Comparison of ENCODE assay signal across 15 cellular contexts in the genomic region with DNA sequence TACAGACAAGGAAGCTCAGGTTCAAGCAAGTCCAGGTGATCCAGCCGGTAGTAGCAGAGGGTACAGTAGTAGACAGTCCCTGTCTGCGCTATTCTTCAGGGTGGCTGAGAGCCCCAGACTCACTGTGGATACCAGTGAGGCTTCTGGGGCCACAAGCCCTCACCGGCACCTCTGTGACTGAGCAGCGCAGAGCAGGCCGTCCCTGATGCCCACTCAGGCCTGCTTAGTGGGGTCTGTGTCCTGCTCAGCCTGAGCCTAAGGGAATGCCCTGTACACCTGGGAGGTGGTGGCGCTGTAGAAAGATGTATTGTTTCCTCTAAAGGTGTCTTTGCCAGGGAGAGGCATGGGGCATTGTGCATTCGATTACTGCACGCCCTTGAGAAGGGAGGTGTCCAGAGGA.
"Had no signal": no experiment of that assay in that cellular context is flagged by ENCODE, and none has a peak within 500 bp of the region (broad histone marks: within the 10 kb centered on the region; RNA-seq: fewer than 3 reads in every experiment).

No MANE protein-coding gene starts in this region.

- H3K9me3 Mint-ChIP-seq: natural killer cell had no signal

- H3K27me3 ChIP-seq: thyroid gland, upper lobe of left lung, vagina had no signal

- DNase-seq: cortex of kidney; effector CD8-positive, alpha-beta T cell; foreskin melanocyte; hippocampal formation; kidney glomerular epithelial cell; natural killer cell; stimulated activated CD4-positive, alpha-beta T cell treated with anti-CD3 and anti-CD28 coated beads, Interleukin-2, amount 100 ng/mL, for 24 hours; stimulated activated CD4-positive, alpha-beta T cell treated with anti-CD3 and anti-CD28 coated beads, Interleukin-4, amount 100 ng/mL, for 4 hours; stimulated activated naive CD4-positive, alpha-beta T cell; thyroid gland; upper lobe of left lung had no signal

- H3K4me3 Mint-ChIP-seq: natural killer cell had no signal

- H3K36me3 Mint-ChIP-seq: natural killer cell had no signal

- H3K36me3 ChIP-seq: suprapubic skin, thyroid gland, upper lobe of left lung, vagina had no signal

- H3K27ac Mint-ChIP-seq: natural killer cell had no signal

- H3K9me3 ChIP-seq: mucosa of descending colon, suprapubic skin, thyroid gland, upper lobe of left lung, vagina had no signal

- ATAC-seq: mucosa of descending colon had no signal

- H3K4me3 ChIP-seq: dorsolateral prefrontal cortex, mucosa of descending colon, suprapubic skin, thyroid gland, upper lobe of left lung, vagina had no signal

- H3K4me1 ChIP-seq: upper lobe of left lung, vagina had no signal

- H3K27ac ChIP-seq: dorsolateral prefrontal cortex, suprapubic skin, thyroid gland, upper lobe of left lung, vagina had no signal
